In the genomic region with DNA sequence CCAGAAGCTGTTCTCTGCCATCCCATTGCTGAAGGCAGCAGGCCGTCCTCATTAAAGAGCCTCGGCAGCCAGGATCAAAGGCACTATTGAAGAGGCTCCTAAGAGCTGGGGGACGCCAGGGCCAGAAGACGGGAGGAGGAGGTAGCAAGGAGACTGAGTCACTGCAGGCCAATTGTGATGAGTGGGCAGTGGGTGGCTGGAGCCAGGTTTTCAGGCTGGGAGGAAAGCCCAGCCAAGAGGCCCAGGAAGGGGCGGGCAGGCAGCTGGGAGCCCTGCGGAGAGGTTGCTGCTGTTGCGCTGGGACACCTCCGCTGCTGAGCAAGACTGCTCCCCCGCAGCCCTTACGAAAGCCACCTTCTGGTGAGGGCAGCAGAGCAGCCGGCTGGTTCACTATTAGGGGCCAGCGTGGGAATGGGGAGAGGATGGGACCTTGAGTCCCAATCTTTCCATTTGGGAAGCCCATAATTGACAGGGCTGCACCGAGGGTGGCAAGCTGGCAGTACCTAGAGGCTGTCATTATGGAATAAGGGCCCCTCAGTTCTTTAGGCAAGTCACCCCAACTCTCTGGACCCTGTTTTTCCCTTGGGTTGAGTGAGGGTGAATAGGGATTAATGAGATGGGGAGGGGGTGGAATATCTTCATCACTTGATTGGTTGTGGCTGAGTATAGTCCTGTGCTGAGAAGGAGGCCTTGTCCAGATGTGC, we compare ENCODE assay signal across 10 cellular contexts. TPM values are rescaled to one million over a fixed set of nuclear protein-coding genes. Genes with fewer than 3 reads are reported as not detected.
A peak's percentile ranks its signal among the peaks of the same experiment; 100 is the strongest.
DNase-seq lines count a peak whose midpoint lies in the region; ATAC-seq and TF ChIP-seq lines count a peak whose summit lies in the region.
"Had no signal": no experiment of that assay in that cellular context is flagged by ENCODE, and none has a peak within 500 bp of the region (broad histone marks: within the 10 kb centered on the region; RNA-seq: fewer than 3 reads in every experiment).

No MANE protein-coding gene starts in this region.

- H3K4me1 Mint-ChIP-seq in progenitor cell of endocrine pancreas (ENCODE audit: low read depth), result peaks cover 5% of the 10 kb centered on the region

- no peak overlapping the region for H3K4me3 ChIP-seq in NB4 (ENCODE audit: low read depth, low read length)
- no peak overlapping the region for H3K4me3 ChIP-seq in lower lobe of right lung
- H3K4me3 ChIP-seq in uterus, result no peak overlapping the region
- H3K4me3 ChIP-seq: SK-N-MC had no signal

- H3K27ac ChIP-seq in lower lobe of right lung (no peak overlapping the region), uterus (peak overlapping the region; percentile 59 to 87)
- H3K27ac ChIP-seq: SK-N-MC had no signal

- TF ChIP-seq POLR2A in NB4 (IDR thresholded peaks at IDR 0.05; ENCODE audit: extremely low read depth, insufficient read length) (no peak), uterus (IDR thresholded peaks at IDR 0.05) (no peak)

- peaks cover 10% of the 10 kb centered on the region for H3K27me3 Mint-ChIP-seq in progenitor cell of endocrine pancreas

- no peaks in the 10 kb centered on the region for H3K27me3 ChIP-seq in lower lobe of right lung (ENCODE audit: low read depth)
- no peaks in the 10 kb centered on the region for H3K27me3 ChIP-seq in uterus

- H3K4me1 ChIP-seq in lower lobe of right lung (peaks cover 26% of the 10 kb centered on the region), uterus (peaks cover 8 to 11% of the 10 kb centered on the region in 2 donors)

- H3K9me3 ChIP-seq in lower lobe of right lung (no peaks in the 10 kb centered on the region), uterus (no peaks in the 10 kb centered on the region)

- H3K36me3 ChIP-seq in lower lobe of right lung, result no peaks in the 10 kb centered on the region
- no peaks in the 10 kb centered on the region for H3K36me3 ChIP-seq in uterus

- H3K27ac Mint-ChIP-seq in progenitor cell of endocrine pancreas, result no peak overlapping the region
- H3K27ac Mint-ChIP-seq: activated naive CD4-positive, alpha-beta T cell treated with anti-CD3 and anti-CD28 coated beads for 36 hours had no signal

- intact Hi-C loops in lower lobe of right lung (cut with DNase I) (no loop called here), uterus (cut with DNase I; ENCODE audit: low total_unique reads) (loop anchor here (10.0 kb wide), 1 partner anchor 46 kb away; a partner anchor contains a TSS)

- H3K9me3 Mint-ChIP-seq in progenitor cell of endocrine pancreas (ENCODE audit: low read depth), result no peaks in the 10 kb centered on the region
- H3K9me3 Mint-ChIP-seq: activated naive CD4-positive, alpha-beta T cell treated with anti-CD3 and anti-CD28 coated beads for 36 hours had no signal

- H3K36me3 Mint-ChIP-seq in progenitor cell of endocrine pancreas (ENCODE audit: insufficient read depth), result no peaks in the 10 kb centered on the region

- TF ChIP-seq CTCF in NB4 (IDR thresholded peaks at IDR 0.05; ENCODE audit: low read depth, low read length) (peak; percentile 3), lower lobe of right lung (IDR thresholded peaks at IDR 0.05) (no peak), uterus (IDR thresholded peaks at IDR 0.05) (peak in 1 of 4 experiments; percentile 13), progenitor cell of endocrine pancreas (IDR thresholded peaks at IDR 0.05; ENCODE audit: unreplicated experiment) (no peak)

- H3K4me3 Mint-ChIP-seq in progenitor cell of endocrine pancreas (ENCODE audit: low read depth), result no peak overlapping the region
- H3K4me3 Mint-ChIP-seq: activated naive CD4-positive, alpha-beta T cell treated with anti-CD3 and anti-CD28 coated beads for 36 hours had no signal

- ATAC-seq in lower lobe of right lung (peak; percentile 20 to 60), HG02642 (IDR thresholded peaks at IDR 0.05; ENCODE audit: poor library complexity, unreplicated experiment) (no peak)

- DNase-seq in NB4 (ENCODE audit: low read depth) (peak; percentile 90), dedifferentiated amniotic fluid mesenchymal stem cell (ENCODE audit: extremely low spot score) (peak; percentile 86), lower lobe of right lung (no peak), uterus (peak; percentile 88), HK-2 (ENCODE audit: unreplicated experiment) (no peak), progenitor cell of endocrine pancreas (ENCODE audit: low spot score, unreplicated experiment) (no peak)
- DNase-seq: activated naive CD4-positive, alpha-beta T cell treated with anti-CD3 and anti-CD28 coated beads for 36 hours; stimulated activated CD8-positive, alpha-beta memory T cell treated with anti-CD3 and anti-CD28 coated beads, Interleukin-4, amount 100 ng/mL, for 48 hours had no signal

RNA-seq across cellular contexts. Expression of a gene that starts 48.4 kb away (rescaled TPM):
- total RNA-seq in lower lobe of right lung (22.2 TPM), uterus (10 to 100 TPM in 3 of 4 donors, 1 to 10 TPM in 1; 5.3 to 26.6 (median 17.7) TPM), progenitor cell of endocrine pancreas (3.7 and 6.0 TPM in 2 replicates)

RNA-seq across cellular contexts. Expression of a gene that starts 58.3 kb away (rescaled TPM):
- total RNA-seq in lower lobe of right lung, result 13.2 TPM
- total RNA-seq in uterus, result 10 to 100 TPM in 1 of 4 donors, 1 to 10 TPM in 3; 1.0 to 13.8 (median 5.5) TPM
- total RNA-seq in progenitor cell of endocrine pancreas, result 13.3 and 13.7 TPM in 2 replicates

Comparison
In these comparisons a context has a peak if more than half of its experiments do, and no peak if none do; other contexts are left out.
1. DNase-seq: peak in NB4 (single experiment), dedifferentiated amniotic fluid mesenchymal stem cell (single experiment) and uterus (2 of 2); none in lower lobe of right lung (single experiment), HK-2 (single experiment) and progenitor cell of endocrine pancreas (single experiment).